In the genomic region with DNA sequence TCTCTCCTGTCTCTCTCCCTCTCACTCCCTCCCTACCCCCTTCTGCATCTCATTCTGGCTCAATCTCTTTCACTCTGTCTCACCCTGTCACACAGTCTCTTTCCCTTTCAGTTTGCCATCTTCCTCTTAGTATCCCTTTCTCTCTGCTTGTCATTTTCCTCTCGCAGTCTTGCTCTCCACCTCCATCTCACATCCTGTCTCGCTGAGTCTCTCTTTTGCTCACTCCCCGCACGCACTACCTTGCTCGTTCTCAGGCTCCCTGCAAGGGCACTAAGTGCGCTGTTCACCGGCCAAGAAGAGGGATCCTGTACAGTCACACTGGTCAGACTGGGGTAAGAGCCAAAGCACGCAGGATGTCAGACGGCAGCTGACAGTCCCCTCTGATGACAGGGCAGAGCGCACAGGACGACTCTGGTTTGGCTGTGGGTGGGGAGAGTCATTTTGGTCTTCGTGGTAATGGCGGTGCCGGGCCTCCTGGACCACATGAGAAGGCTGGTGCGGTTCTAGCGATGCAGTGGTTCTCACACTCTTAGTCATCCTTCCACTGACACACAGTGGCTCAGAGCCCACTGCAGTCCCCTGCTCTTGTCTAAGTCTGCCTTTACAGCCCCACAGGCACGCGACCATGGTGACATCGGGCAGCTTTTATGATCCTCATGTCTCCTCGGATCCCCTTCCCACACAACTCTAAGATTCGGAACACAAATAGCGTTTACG, we compare ENCODE assay signal across 1 cellular context.
TF ChIP-seq lines count a peak whose summit lies in the region.

No MANE protein-coding gene starts in this region.

TF ChIP-seq in GM23338, 12 proteins besides CTCF, POLR2A, EP300 and RAD21 (continued from another document):
- TF ChIP-seq, protein P1, sequence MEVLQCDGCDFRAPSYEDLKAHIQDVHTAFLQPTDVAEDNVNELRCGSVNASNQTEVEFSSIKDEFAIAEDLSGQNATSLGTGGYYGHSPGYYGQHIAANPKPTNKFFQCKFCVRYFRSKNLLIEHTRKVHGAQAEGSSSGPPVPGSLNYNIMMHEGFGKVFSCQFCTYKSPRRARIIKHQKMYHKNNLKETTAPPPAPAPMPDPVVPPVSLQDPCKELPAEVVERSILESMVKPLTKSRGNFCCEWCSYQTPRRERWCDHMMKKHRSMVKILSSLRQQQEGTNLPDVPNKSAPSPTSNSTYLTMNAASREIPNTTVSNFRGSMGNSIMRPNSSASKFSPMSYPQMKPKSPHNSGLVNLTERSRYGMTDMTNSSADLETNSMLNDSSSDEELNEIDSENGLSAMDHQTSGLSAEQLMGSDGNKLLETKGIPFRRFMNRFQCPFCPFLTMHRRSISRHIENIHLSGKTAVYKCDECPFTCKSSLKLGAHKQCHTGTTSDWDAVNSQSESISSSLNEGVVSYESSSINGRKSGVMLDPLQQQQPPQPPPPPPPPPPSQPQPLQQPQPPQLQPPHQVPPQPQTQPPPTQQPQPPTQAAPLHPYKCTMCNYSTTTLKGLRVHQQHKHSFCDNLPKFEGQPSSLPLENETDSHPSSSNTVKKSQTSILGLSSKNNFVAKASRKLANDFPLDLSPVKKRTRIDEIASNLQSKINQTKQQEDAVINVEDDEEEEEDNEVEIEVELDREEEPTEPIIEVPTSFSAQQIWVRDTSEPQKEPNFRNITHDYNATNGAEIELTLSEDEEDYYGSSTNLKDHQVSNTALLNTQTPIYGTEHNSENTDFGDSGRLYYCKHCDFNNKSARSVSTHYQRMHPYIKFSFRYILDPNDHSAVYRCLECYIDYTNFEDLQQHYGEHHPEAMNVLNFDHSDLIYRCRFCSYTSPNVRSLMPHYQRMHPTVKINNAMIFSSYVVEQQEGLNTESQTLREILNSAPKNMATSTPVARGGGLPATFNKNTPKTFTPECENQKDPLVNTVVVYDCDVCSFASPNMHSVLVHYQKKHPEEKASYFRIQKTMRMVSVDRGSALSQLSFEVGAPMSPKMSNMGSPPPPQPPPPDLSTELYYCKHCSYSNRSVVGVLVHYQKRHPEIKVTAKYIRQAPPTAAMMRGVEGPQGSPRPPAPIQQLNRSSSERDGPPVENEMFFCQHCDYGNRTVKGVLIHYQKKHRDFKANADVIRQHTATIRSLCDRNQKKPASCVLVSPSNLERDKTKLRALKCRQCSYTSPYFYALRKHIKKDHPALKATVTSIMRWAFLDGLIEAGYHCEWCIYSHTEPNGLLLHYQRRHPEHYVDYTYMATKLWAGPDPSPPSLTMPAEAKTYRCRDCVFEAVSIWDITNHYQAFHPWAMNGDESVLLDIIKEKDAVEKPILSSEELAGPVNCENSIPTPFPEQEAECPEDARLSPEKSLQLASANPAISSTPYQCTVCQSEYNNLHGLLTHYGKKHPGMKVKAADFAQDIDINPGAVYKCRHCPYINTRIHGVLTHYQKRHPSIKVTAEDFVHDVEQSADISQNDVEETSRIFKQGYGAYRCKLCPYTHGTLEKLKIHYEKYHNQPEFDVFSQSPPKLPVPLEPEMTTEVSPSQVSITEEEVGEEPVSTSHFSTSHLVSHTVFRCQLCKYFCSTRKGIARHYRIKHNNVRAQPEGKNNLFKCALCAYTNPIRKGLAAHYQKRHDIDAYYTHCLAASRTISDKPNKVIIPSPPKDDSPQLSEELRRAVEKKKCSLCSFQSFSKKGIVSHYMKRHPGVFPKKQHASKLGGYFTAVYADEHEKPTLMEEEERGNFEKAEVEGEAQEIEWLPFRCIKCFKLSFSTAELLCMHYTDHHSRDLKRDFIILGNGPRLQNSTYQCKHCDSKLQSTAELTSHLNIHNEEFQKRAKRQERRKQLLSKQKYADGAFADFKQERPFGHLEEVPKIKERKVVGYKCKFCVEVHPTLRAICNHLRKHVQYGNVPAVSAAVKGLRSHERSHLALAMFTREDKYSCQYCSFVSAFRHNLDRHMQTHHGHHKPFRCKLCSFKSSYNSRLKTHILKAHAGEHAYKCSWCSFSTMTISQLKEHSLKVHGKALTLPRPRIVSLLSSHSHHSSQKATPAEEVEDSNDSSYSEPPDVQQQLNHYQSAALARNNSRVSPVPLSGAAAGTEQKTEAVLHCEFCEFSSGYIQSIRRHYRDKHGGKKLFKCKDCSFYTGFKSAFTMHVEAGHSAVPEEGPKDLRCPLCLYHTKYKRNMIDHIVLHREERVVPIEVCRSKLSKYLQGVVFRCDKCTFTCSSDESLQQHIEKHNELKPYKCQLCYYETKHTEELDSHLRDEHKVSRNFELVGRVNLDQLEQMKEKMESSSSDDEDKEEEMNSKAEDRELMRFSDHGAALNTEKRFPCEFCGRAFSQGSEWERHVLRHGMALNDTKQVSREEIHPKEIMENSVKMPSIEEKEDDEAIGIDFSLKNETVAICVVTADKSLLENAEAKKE (CRISPR knock-in tag; IDR thresholded peaks at IDR 0.05), result no peak
- TF ChIP-seq JUNB (IDR thresholded peaks at IDR 0.05; ENCODE audit: unreplicated experiment) (no peak), NANOG (IDR thresholded peaks at IDR 0.05; ENCODE audit: borderline replicate concordance) (no peak), ZNF114 (CRISPR knock-in tag; IDR thresholded peaks at IDR 0.05) (no peak), ZNF331 (CRISPR knock-in tag; IDR thresholded peaks at IDR 0.05; ENCODE audit: low read depth) (no peak), STAT1 (IDR thresholded peaks at IDR 0.05; ENCODE audit: unreplicated experiment) (no peak)
- TF ChIP-seq, protein P2, sequence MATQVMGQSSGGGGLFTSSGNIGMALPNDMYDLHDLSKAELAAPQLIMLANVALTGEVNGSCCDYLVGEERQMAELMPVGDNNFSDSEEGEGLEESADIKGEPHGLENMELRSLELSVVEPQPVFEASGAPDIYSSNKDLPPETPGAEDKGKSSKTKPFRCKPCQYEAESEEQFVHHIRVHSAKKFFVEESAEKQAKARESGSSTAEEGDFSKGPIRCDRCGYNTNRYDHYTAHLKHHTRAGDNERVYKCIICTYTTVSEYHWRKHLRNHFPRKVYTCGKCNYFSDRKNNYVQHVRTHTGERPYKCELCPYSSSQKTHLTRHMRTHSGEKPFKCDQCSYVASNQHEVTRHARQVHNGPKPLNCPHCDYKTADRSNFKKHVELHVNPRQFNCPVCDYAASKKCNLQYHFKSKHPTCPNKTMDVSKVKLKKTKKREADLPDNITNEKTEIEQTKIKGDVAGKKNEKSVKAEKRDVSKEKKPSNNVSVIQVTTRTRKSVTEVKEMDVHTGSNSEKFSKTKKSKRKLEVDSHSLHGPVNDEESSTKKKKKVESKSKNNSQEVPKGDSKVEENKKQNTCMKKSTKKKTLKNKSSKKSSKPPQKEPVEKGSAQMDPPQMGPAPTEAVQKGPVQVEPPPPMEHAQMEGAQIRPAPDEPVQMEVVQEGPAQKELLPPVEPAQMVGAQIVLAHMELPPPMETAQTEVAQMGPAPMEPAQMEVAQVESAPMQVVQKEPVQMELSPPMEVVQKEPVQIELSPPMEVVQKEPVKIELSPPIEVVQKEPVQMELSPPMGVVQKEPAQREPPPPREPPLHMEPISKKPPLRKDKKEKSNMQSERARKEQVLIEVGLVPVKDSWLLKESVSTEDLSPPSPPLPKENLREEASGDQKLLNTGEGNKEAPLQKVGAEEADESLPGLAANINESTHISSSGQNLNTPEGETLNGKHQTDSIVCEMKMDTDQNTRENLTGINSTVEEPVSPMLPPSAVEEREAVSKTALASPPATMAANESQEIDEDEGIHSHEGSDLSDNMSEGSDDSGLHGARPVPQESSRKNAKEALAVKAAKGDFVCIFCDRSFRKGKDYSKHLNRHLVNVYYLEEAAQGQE (IDR thresholded peaks at IDR 0.05; ENCODE audit: unreplicated experiment), result no peak
